In the genomic region with DNA sequence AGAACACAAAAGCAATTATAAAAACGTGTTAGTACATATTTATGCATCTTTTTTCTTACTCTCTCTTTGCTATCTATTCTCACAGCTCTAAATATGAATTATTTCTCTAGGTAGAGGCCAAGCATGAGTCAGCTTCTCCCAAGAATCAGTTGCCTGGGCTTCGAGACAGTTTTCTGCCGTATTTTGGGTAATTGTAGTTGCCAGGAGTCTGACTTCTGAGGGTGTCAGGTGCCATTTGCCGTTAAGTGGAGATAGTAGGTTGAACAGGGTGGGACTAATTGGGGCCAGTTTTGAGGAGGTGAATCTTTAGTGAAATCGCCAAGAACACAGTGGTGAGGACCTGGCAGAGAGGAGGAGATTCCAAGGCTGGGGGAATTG, we compare ENCODE assay signal across 8 cellular contexts. TPM values are rescaled to one million over a fixed set of nuclear protein-coding genes. Genes with fewer than 3 reads are reported as not detected.
DNase-seq lines count a peak whose midpoint lies in the region; ATAC-seq and TF ChIP-seq lines count a peak whose summit lies in the region.

No MANE protein-coding gene starts in this region.

- H3K4me3 ChIP-seq in NT2/D1 (ENCODE audit: insufficient read length, low read depth) (peak overlapping the region; percentile 69), neutrophil (ENCODE audit: low read depth in 1 of 2, low read length in 1 of 2) (peak overlapping the region; percentile 75 to 87)

- H3K36me3 ChIP-seq in NT2/D1 (ENCODE audit: insufficient read depth, insufficient read length, low read length) = no peaks in the 10 kb centered on the region
- no peaks in the 10 kb centered on the region for H3K36me3 ChIP-seq in neutrophil

- no peaks in the 10 kb centered on the region for H3K27me3 ChIP-seq in NT2/D1 (ENCODE audit: insufficient read depth, insufficient read length)
- no peaks in the 10 kb centered on the region for H3K27me3 ChIP-seq in neutrophil

- H3K4me1 ChIP-seq in NT2/D1 (ENCODE audit: insufficient read depth, insufficient read length) (peaks cover 11% of the 10 kb centered on the region), neutrophil (ENCODE audit: control insufficient read depth in 1 of 2, insufficient read depth in 1 of 2, low read depth in 1 of 2, low read length in 1 of 2) (peaks cover 38 to 62% of the 10 kb centered on the region in 2 experiments)

- DNase-seq in NCI-H146 (lab: John Stamatoyannopoulos, UW) (peak; percentile 56), NCI-H146 treated with DMSO at 0.1 percent for 48 hours (lab: John Stamatoyannopoulos, UW; ENCODE audit: unreplicated experiment) (no peak), NT2/D1 (ENCODE audit: low read depth, low spot score) (no peak), mesenteric fat pad (ENCODE audit: low spot score) (no peak), activated gamma-delta T cell treated with Interleukin-2 at 50 U/mL for 16 hours (no peak)
- DNase-seq in effector CD4-positive, alpha-beta T cell = peak; percentile 17

- no peak for TF ChIP-seq CTCF in neutrophil (IDR thresholded peaks at IDR 0.05)

- H3K9me3 ChIP-seq in NT2/D1 (ENCODE audit: insufficient read depth, low read length) (no peaks in the 10 kb centered on the region), neutrophil (no peaks in the 10 kb centered on the region)

- peak overlapping the region; percentile 90 for H3K9ac ChIP-seq in NT2/D1 (ENCODE audit: insufficient read length, low read depth)

- H3K27ac ChIP-seq in neutrophil = peak overlapping the region; percentile 97

- no peak for ATAC-seq in HG03108 (IDR thresholded peaks at IDR 0.05; ENCODE audit: unreplicated experiment)

RNA-seq across cellular contexts. Expression of gene NRROS, which starts 7.8 kb away (rescaled TPM):
- total RNA-seq in mesenteric fat pad = 20.7 TPM

Comparison
In these comparisons a context has a peak if more than half of its experiments do, and no peak if none do; other contexts are left out.
1. DNase-seq: peak in NCI-H146 (single experiment) and effector CD4-positive, alpha-beta T cell (single experiment); none in NCI-H146 treated with DMSO at 0.1 percent for 48 hours (single experiment), NT2/D1 (single experiment), mesenteric fat pad (single experiment) and activated gamma-delta T cell treated with Interleukin-2 at 50 U/mL for 16 hours (single experiment).